Comparison of ENCODE assay signal across 9 cellular contexts in genomic region chr1:24725209-24725651, GRCh38. TPM values are rescaled to one million over a fixed set of nuclear protein-coding genes. Genes with fewer than 3 reads are reported as not detected.
A peak's percentile ranks its signal among the peaks of the same experiment; 100 is the strongest.
DNase-seq lines count a peak whose midpoint lies in the region; ATAC-seq and TF ChIP-seq lines count a peak whose summit lies in the region.
"Had no signal": no experiment of that assay in that cellular context is flagged by ENCODE, and none has a peak within 500 bp of the region (broad histone marks: within the 10 kb centered on the region; RNA-seq: fewer than 3 reads in every experiment).

No MANE protein-coding gene starts in this region.

- H3K36me3 Mint-ChIP-seq in endodermal cell (ENCODE audit: low read depth) = no peaks in the 10 kb centered on the region
- no peaks in the 10 kb centered on the region for H3K36me3 Mint-ChIP-seq in activated T-cell treated with anti-CD3 and anti-CD28 coated beads, Interleukin-2, amount 50 U/mL, for 24 hours (ENCODE audit: low read depth)

- H3K27ac Mint-ChIP-seq in endodermal cell = peak overlapping the region; percentile 85
- no peak overlapping the region for H3K27ac Mint-ChIP-seq in activated T-cell treated with anti-CD3 and anti-CD28 coated beads, Interleukin-2, amount 50 U/mL, for 24 hours

- H3K9ac ChIP-seq in endodermal cell (ENCODE audit: extremely low read depth, low read length, poor library complexity, severe bottlenecking) = no peak overlapping the region
- H3K9ac ChIP-seq: BLaER1 had no signal

- ATAC-seq in GM21381 (IDR thresholded peaks at IDR 0.05; ENCODE audit: unreplicated experiment) = no peak
- no peak for ATAC-seq in HG02678 (IDR thresholded peaks at IDR 0.05; ENCODE audit: unreplicated experiment)

- no peaks in the 10 kb centered on the region for H3K9me3 ChIP-seq in endodermal cell (ENCODE audit: control insufficient read depth, low read length)
- no peaks in the 10 kb centered on the region for H3K9me3 ChIP-seq in neuron (ENCODE audit: low read length)

- no peak for TF ChIP-seq CTCF in endodermal cell (conservative IDR thresholded peaks at IDR 0.05)

- H2AFZ ChIP-seq in neuron (ENCODE audit: low read depth, low read length) = peak overlapping the region; percentile 62

- 4 to 7% methylated on average over 3 to 5 of the region's 5 CpGs for WGBS in endodermal cell (ENCODE audit: insufficient coverage in 1 of 2, insufficient read length in 1 of 2), 2 experiments

- H3K27ac ChIP-seq in endodermal cell (ENCODE audit: low read depth, low read length) = peak overlapping the region; percentile 67
- H3K27ac ChIP-seq: BLaER1 had no signal

- peak; percentile 29 for DNase-seq in AG08396 (ENCODE audit: low spot score)
- peak; percentile 64 for DNase-seq in NCI-H69 (lab: John Stamatoyannopoulos, UW)
- DNase-seq in endodermal cell = peak; percentile 95
- no peak for DNase-seq in NCI-H510A treated with DMSO at 0.1 percent for 48 hours (lab: John Stamatoyannopoulos, UW)
- DNase-seq in activated T-cell treated with anti-CD3 and anti-CD28 coated beads, Interleukin-2, amount 50 U/mL, for 24 hours = no peak

- no peaks in the 10 kb centered on the region for H3K27me3 Mint-ChIP-seq in endodermal cell (ENCODE audit: insufficient read depth)
- no peaks in the 10 kb centered on the region for H3K27me3 Mint-ChIP-seq in activated T-cell treated with anti-CD3 and anti-CD28 coated beads, Interleukin-2, amount 50 U/mL, for 24 hours

- H3K4me3 Mint-ChIP-seq in endodermal cell = peak overlapping the region; percentile 19
- H3K4me3 Mint-ChIP-seq in activated T-cell treated with anti-CD3 and anti-CD28 coated beads, Interleukin-2, amount 50 U/mL, for 24 hours = no peak overlapping the region

- H3K4me3 ChIP-seq in endodermal cell (ENCODE audit: low read length) (no peak overlapping the region), neuron (ENCODE audit: low read length) (peak overlapping the region; percentile 44)
- H3K4me3 ChIP-seq: BLaER1 had no signal

- H3K27me3 ChIP-seq in endodermal cell (ENCODE audit: control insufficient read depth, insufficient read depth, low read length, poor library complexity, severe bottlenecking) (no peaks in the 10 kb centered on the region), neuron (ENCODE audit: insufficient read depth, low read length) (no peaks in the 10 kb centered on the region)
- H3K27me3 ChIP-seq: BLaER1 had no signal

- H3K4me1 Mint-ChIP-seq in endodermal cell = peaks cover 21% of the 10 kb centered on the region
- peaks cover 11% of the 10 kb centered on the region for H3K4me1 Mint-ChIP-seq in activated T-cell treated with anti-CD3 and anti-CD28 coated beads, Interleukin-2, amount 50 U/mL, for 24 hours (ENCODE audit: low read depth)

- H3K36me3 ChIP-seq in endodermal cell (ENCODE audit: control insufficient read depth, insufficient read depth, low read length) (no peaks in the 10 kb centered on the region), neuron (ENCODE audit: insufficient read depth, low read length) (no peaks in the 10 kb centered on the region)
- H3K36me3 ChIP-seq: BLaER1 had no signal

- H3K9me3 Mint-ChIP-seq in endodermal cell = peaks cover 18% of the 10 kb centered on the region
- no peaks in the 10 kb centered on the region for H3K9me3 Mint-ChIP-seq in activated T-cell treated with anti-CD3 and anti-CD28 coated beads, Interleukin-2, amount 50 U/mL, for 24 hours

- peaks cover 5% of the 10 kb centered on the region for H3K4me1 ChIP-seq in endodermal cell (ENCODE audit: control insufficient read depth, insufficient read depth, low read length)
- H3K4me1 ChIP-seq in neuron (ENCODE audit: insufficient read depth, low read length) = peaks cover 13% of the 10 kb centered on the region

RNA-seq across cellular contexts. Expression of gene CLIC4, which starts 20.0 kb away (rescaled TPM):
- 100 to 1,000 TPM; 119 to 146 TPM for total RNA-seq in endodermal cell
- polyA plus RNA-seq in endodermal cell (2013, experiment 1 of 2) = 182 TPM
- polyA plus RNA-seq in endodermal cell (2013, experiment 2 of 2) = 170 TPM

Comparison
In these comparisons a context has a peak if more than half of its experiments do, and no peak if none do; other contexts are left out.
1. DNase-seq: peak in AG08396 (single experiment), NCI-H69 (single experiment) and endodermal cell (single experiment); none in NCI-H510A treated with DMSO at 0.1 percent for 48 hours (single experiment) and activated T-cell treated with anti-CD3 and anti-CD28 coated beads, Interleukin-2, amount 50 U/mL, for 24 hours (single experiment).